Comparison of ENCODE assay signal across 9 cellular contexts in the genomic region with DNA sequence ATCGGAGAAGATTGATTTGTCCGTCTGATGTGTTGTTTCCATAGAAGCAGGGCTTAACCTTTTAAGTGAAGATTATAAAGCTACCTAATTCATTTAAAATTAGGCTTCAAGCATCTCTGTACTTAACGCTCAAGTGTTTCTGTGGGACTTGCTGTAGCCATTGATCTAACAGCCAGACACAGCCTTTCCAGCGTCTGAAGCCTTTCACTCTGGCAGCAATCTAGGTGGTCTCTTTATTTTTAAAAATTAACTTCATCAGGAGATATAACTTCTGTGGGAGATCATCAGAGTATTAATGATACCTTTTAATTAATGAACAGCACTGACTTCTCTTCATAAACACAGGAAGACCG.
A peak's percentile ranks its signal among the peaks of the same experiment; 100 is the strongest.
DNase-seq lines count a peak whose midpoint lies in the region; ATAC-seq, FAIRE-seq and TF ChIP-seq lines count a peak whose summit lies in the region.
"Had no signal": no experiment of that assay in that cellular context is flagged by ENCODE, and none has a peak within 500 bp of the region (broad histone marks: within the 10 kb centered on the region; RNA-seq: fewer than 3 reads in every experiment).

No MANE protein-coding gene starts in this region.

- CTCF ChIA-PET in CD8-positive, alpha-beta T cell (lab: Charles Lee), result interaction anchor here (0.8 to 4.3 kb wide), 24 partner anchors 8 to 282 kb away, joined by 3 to 42 read pairs (median 4); a partner anchor contains a TSS

- H3K79me1 ChIP-seq in neuronal stem cell (ENCODE audit: low read depth, low read length), result no peaks in the 10 kb centered on the region

- no peak overlapping the region for H3K9ac ChIP-seq in colonic mucosa (ENCODE audit: low read depth in 2 of 2, low read length in 2 of 2)
- H3K9ac ChIP-seq in neuronal stem cell (ENCODE audit: low read depth, low read length, poor library complexity), result no peak overlapping the region
- H3K9ac ChIP-seq in kidney (ENCODE audit: low read length in 2 of 2), result no peak overlapping the region

- H2AK5ac ChIP-seq in neuronal stem cell (ENCODE audit: low read depth, low read length), result no peak overlapping the region

- H3K18ac ChIP-seq in neuronal stem cell (ENCODE audit: low read length), result no peak overlapping the region

- peak overlapping the region; percentile 74 for H3K4me3 Mint-ChIP-seq in CD8-positive, alpha-beta T cell

- no peaks in the 10 kb centered on the region for H3K9me3 Mint-ChIP-seq in CD8-positive, alpha-beta T cell

- peak overlapping the region; percentile 81 for H3K4me2 ChIP-seq in neuronal stem cell (ENCODE audit: insufficient read depth, low read length, poor library complexity, severe bottlenecking)

- no peaks in the 10 kb centered on the region for H3K9me3 ChIP-seq in CD8-positive, alpha-beta T cell (ENCODE audit: low read length)
- no peaks in the 10 kb centered on the region for H3K9me3 ChIP-seq in colonic mucosa
- no peaks in the 10 kb centered on the region for H3K9me3 ChIP-seq in neuronal stem cell (replicated peaks in 1 of 2; ENCODE audit: control insufficient read depth in 2 of 2, insufficient read depth in 1 of 2, low read depth in 1 of 2, low read length in 2 of 2)
- H3K9me3 ChIP-seq in kidney (ENCODE audit: control insufficient read depth in 1 of 2, low read length in 2 of 2), result no peaks in the 10 kb centered on the region

- TF ChIP-seq CTCF in CD8-positive, alpha-beta T cell (IDR thresholded peaks at IDR 0.05), result peak; percentile 20
- no peak for TF ChIP-seq CTCF in colonic mucosa (IDR thresholded peaks at IDR 0.05)
- no peak for TF ChIP-seq CTCF in D721Med (IDR thresholded peaks at IDR 0.05; ENCODE audit: insufficient read depth, missing control alignments)
- TF ChIP-seq CTCF in kidney (IDR thresholded peaks at IDR 0.05; ENCODE audit: borderline replicate concordance, extremely low read depth, insufficient read depth), result no peak

- WGBS in neuronal stem cell (ENCODE audit: extremely low coverage in 2 of 2, insufficient read length in 2 of 2, insufficient replicate concordance in 1 of 2), 2 donors, result no CpG with 5 or more reads among the region's 5 CpGs

- H2BK12ac ChIP-seq in neuronal stem cell (ENCODE audit: low read length), result no peak overlapping the region

- FAIRE-seq in D721Med (lab: Jason Lieb, UNC) (no peak), kidney (lab: Jason Lieb, UNC) (no peak)

- peak; percentile 12 for ATAC-seq in CD8-positive, alpha-beta T cell
- ATAC-seq in HG03520 (IDR thresholded peaks at IDR 0.05; ENCODE audit: unreplicated experiment), result no peak
- no peak for ATAC-seq in GM21786 (IDR thresholded peaks at IDR 0.05; ENCODE audit: unreplicated experiment)

- no peak overlapping the region for H4K91ac ChIP-seq in neuronal stem cell (ENCODE audit: low read depth, low read length, poor library complexity)

- no peak overlapping the region for H3K4me3 ChIP-seq in CD8-positive, alpha-beta T cell (ENCODE audit: low read depth, low read length)
- H3K4me3 ChIP-seq in colonic mucosa (peak overlapping the region; percentile 41), neuronal stem cell (ENCODE audit: low read length in 2 of 2) (no peak overlapping the region), kidney (ENCODE audit: low read length in 2 of 2) (no peak overlapping the region)

- DNase-seq in CD8-positive, alpha-beta T cell, result no peak
- DNase-seq in NCI-H82 treated with DMSO at 0.1 percent for 48 hours (lab: John Stamatoyannopoulos, UW; ENCODE audit: unreplicated experiment) (peak; percentile 13), colonic mucosa (no peak), neuronal stem cell (ENCODE audit: low spot score) (no peak), D721Med (ENCODE audit: insufficient read length, low spot score) (no peak), kidney (no peak)
- DNase-seq: DMS153 had no signal

- no peaks in the 10 kb centered on the region for H3K36me3 ChIP-seq in CD8-positive, alpha-beta T cell (ENCODE audit: insufficient read depth, low read length)
- no peaks in the 10 kb centered on the region for H3K36me3 ChIP-seq in colonic mucosa
- no peaks in the 10 kb centered on the region for H3K36me3 ChIP-seq in neuronal stem cell (replicated peaks in 1 of 2; ENCODE audit: control insufficient read depth in 2 of 2, insufficient read depth in 2 of 2, low read length in 2 of 2)
- peaks cover 0 to 4% of the 10 kb centered on the region in 2 donors for H3K36me3 ChIP-seq in kidney (ENCODE audit: control insufficient read depth in 1 of 2, insufficient read depth in 2 of 2, low read length in 2 of 2)

- H3K27ac Mint-ChIP-seq in CD8-positive, alpha-beta T cell, result no peak overlapping the region

- peaks cover 11% of the 10 kb centered on the region for H3K4me1 Mint-ChIP-seq in CD8-positive, alpha-beta T cell (ENCODE audit: low read depth)

- H2BK5ac ChIP-seq in neuronal stem cell (ENCODE audit: low read length), result no peak overlapping the region

- H3K27me3 ChIP-seq in CD8-positive, alpha-beta T cell (ENCODE audit: insufficient read depth, low read length), result peaks cover 18% of the 10 kb centered on the region
- H3K27me3 ChIP-seq in colonic mucosa, result peaks cover 8% of the 10 kb centered on the region
- H3K27me3 ChIP-seq in neuronal stem cell (ENCODE audit: control insufficient read depth in 3 of 3, insufficient read depth in 3 of 3, low read depth in 1 of 3, low read length in 3 of 3), result peaks cover 0 to 36% (median 16%) of the 10 kb centered on the region in 3 experiments

- peaks cover 11% of the 10 kb centered on the region for H3K4me1 ChIP-seq in CD8-positive, alpha-beta T cell (ENCODE audit: insufficient read depth, low read length)
- H3K4me1 ChIP-seq in colonic mucosa (peaks cover 12% of the 10 kb centered on the region), neuronal stem cell (ENCODE audit: control insufficient read depth in 2 of 2, insufficient read depth in 1 of 2, low read depth in 1 of 2, low read length in 2 of 2) (peaks cover 2 to 4% of the 10 kb centered on the region in 2 donors), kidney (ENCODE audit: control insufficient read depth in 1 of 2, insufficient read depth in 1 of 2, low read depth in 1 of 2, low read length in 2 of 2) (peaks cover 7 to 11% of the 10 kb centered on the region in 2 donors)

- peaks cover 53% of the 10 kb centered on the region for H3K27me3 Mint-ChIP-seq in CD8-positive, alpha-beta T cell (ENCODE audit: low read depth)

- intact Hi-C loops in CD8-positive, alpha-beta T cell (cut with DNase I, micrococcal nuclease), result loop anchor here in 1 of 2 experiments (1.0 kb wide), 2 partner anchors 68 to 279 kb away; a partner anchor contains a TSS
- intact Hi-C loops in colonic mucosa (cut with DNase I), result loop anchor here (2.0 kb wide), 1 partner anchor 68 kb away; no protein-coding TSS in a partner anchor
- intact Hi-C loops in kidney (cut with DNase I), result no loop called here

- no peak overlapping the region for H3K14ac ChIP-seq in neuronal stem cell (ENCODE audit: low read length)

- H4K8ac ChIP-seq in neuronal stem cell (ENCODE audit: low read depth, low read length), result no peak overlapping the region

- no peak overlapping the region for H3K4ac ChIP-seq in neuronal stem cell (ENCODE audit: low read length)

- POLR2A ChIA-PET in CD8-positive, alpha-beta T cell (lab: Charles Lee), result interaction anchor here (0.8 to 1.4 kb wide), 3 partner anchors 69 to 92 kb away, joined by 3 to 4 read pairs (median 3); no protein-coding TSS in a partner anchor

- H3K27ac ChIP-seq in CD8-positive, alpha-beta T cell (ENCODE audit: low read depth, low read length), result no peak overlapping the region
- H3K27ac ChIP-seq in colonic mucosa (no peak overlapping the region), neuronal stem cell (replicated peaks; ENCODE audit: low read length) (no peak overlapping the region), kidney (ENCODE audit: low read depth in 2 of 2, low read length in 2 of 2) (no peak overlapping the region)

- H2BK15ac ChIP-seq in neuronal stem cell (ENCODE audit: low read length), result no peak overlapping the region

- no peak overlapping the region for H2BK120ac ChIP-seq in neuronal stem cell (ENCODE audit: low read depth, low read length)

- no peaks in the 10 kb centered on the region for H3K36me3 Mint-ChIP-seq in CD8-positive, alpha-beta T cell

- H2AFZ ChIP-seq in neuronal stem cell (ENCODE audit: low read length), result peak overlapping the region; percentile 84

- no peak overlapping the region for H3K23ac ChIP-seq in neuronal stem cell (ENCODE audit: low read depth, low read length, poor library complexity)
